Comparison of ENCODE assay signal across 19 cellular contexts in genomic region chr6:12148841-12149240, GRCh38.
DNase-seq lines count a peak whose midpoint lies in the region; ATAC-seq, FAIRE-seq and TF ChIP-seq lines count a peak whose summit lies in the region.
"Had no signal": no experiment of that assay in that cellular context is flagged by ENCODE, and none has a peak within 500 bp of the region (broad histone marks: within the 10 kb centered on the region; RNA-seq: fewer than 3 reads in every experiment).

No MANE protein-coding gene starts in this region.

- intact Hi-C loops in GM12878 (cut with micrococcal nuclease; ENCODE audit: unreplicated experiment) = no loop called here

- H3K4me3 Mint-ChIP-seq in osteocyte (ENCODE audit: unreplicated experiment) = no peak overlapping the region
- no peak overlapping the region for H3K4me3 Mint-ChIP-seq in endodermal cell
- H3K4me3 Mint-ChIP-seq: stimulated activated naive CD8-positive, alpha-beta T cell treated with anti-CD3 and anti-CD28 coated beads, Interleukin-15, Interleukin-2, amounts not matched to agents 100 ng/mL and 50 ng/mL, for 24 hours had no signal

- H3K4me2 ChIP-seq in OCI-LY1 (ENCODE audit: low read length) = no peak overlapping the region
- H3K4me2 ChIP-seq in GM12878 (ENCODE audit: control insufficient read depth, insufficient read depth) = no peak overlapping the region

- CTCF ChIA-PET in GM12878 (lab: Yijun Ruan, JAX) = no interaction called here

- TF ChIP-seq RAD21 in GM12878 (IDR thresholded peaks at IDR 0.05; ENCODE audit: insufficient read depth, low read depth, low read length) = no peak

- H4K20me1 ChIP-seq in OCI-LY1 (ENCODE audit: insufficient read depth, low read length) (no peaks in the 10 kb centered on the region), GM12878 (ENCODE audit: control insufficient read depth, insufficient read depth) (no peaks in the 10 kb centered on the region)

- H3K4me3 ChIP-seq in OCI-LY1 (ENCODE audit: low read depth, low read length, poor library complexity, severe bottlenecking) = no peak overlapping the region
- H3K4me3 ChIP-seq in GM12878 = no peak overlapping the region
- H3K4me3 ChIP-seq in endodermal cell (ENCODE audit: low read length) = no peak overlapping the region

- in situ Hi-C loops in GM12878 (cut with MboI) = no loop called here

- TF ChIP-seq CTCF in OCI-LY1 (IDR thresholded peaks at IDR 0.05; ENCODE audit: low read length) (no peak), GM12878 (IDR thresholded peaks at IDR 0.05 in 2 of 3, conservative IDR thresholded peaks at IDR 0.05 in 1 of 3; ENCODE audit: control insufficient read depth in 2 of 3, extremely low read depth in 1 of 3, insufficient read depth in 1 of 3, low read depth in 3 of 3, low read length in 3 of 3) (no peak), osteocyte (IDR thresholded peaks at IDR 0.05) (no peak), endodermal cell (conservative IDR thresholded peaks at IDR 0.05) (no peak)

- H3K9me3 Mint-ChIP-seq in osteocyte (ENCODE audit: unreplicated experiment) (no peaks in the 10 kb centered on the region), endodermal cell (peaks cover 2% of the 10 kb centered on the region)
- H3K9me3 Mint-ChIP-seq: stimulated activated naive CD8-positive, alpha-beta T cell treated with anti-CD3 and anti-CD28 coated beads, Interleukin-15, Interleukin-2, amounts not matched to agents 100 ng/mL and 50 ng/mL, for 24 hours had no signal

- no peak for TF ChIP-seq EP300 in GM12878 (IDR thresholded peaks at IDR 0.05; ENCODE audit: borderline replicate concordance in 1 of 2, control insufficient read depth in 1 of 2, low read depth in 2 of 2, low read length in 2 of 2)

- H3K79me2 ChIP-seq in OCI-LY1 (ENCODE audit: insufficient read depth, low read length) (no peaks in the 10 kb centered on the region), GM12878 (ENCODE audit: control insufficient read depth, insufficient read depth, low read length) (no peaks in the 10 kb centered on the region)

- H3K4me1 ChIP-seq in OCI-LY1 (ENCODE audit: insufficient read depth, low read length, severe bottlenecking) = peaks cover 9% of the 10 kb centered on the region
- H3K4me1 ChIP-seq in GM12878 (ENCODE audit: control insufficient read depth, insufficient read depth, low read length) = no peaks in the 10 kb centered on the region
- peaks cover 6% of the 10 kb centered on the region for H3K4me1 ChIP-seq in endodermal cell (ENCODE audit: control insufficient read depth, insufficient read depth, low read length)

- SMC1A ChIA-PET in GM12878 (lab: Charles Lee; ENCODE audit: uncharacterized antibody, unreplicated experiment) = interaction anchor here (1.1 kb wide), 2 partner anchors 141 to 452 kb away, joined by 3 to 4 read pairs; no protein-coding TSS in a partner anchor

- ATAC-seq in GM12878 = peak; percentile 66
- ATAC-seq: left ventricle myocardium superior, sciatic nerve had no signal

- H3K27me3 ChIP-seq in OCI-LY1 (ENCODE audit: insufficient read depth, low read length) = no peaks in the 10 kb centered on the region
- H3K27me3 ChIP-seq in GM12878 (replicated peaks in 1 of 2; ENCODE audit: control insufficient read depth in 2 of 2, insufficient read depth in 2 of 2, low read length in 1 of 2) = no peaks in the 10 kb centered on the region
- H3K27me3 ChIP-seq in endodermal cell (ENCODE audit: control insufficient read depth, insufficient read depth, low read length, poor library complexity, severe bottlenecking) = no peaks in the 10 kb centered on the region

- BruUV-seq in GM12878 (replicated peaks; lab: Mats Ljungman, UMichigan) = no TSS peak

- H3K27me3 Mint-ChIP-seq in osteocyte (ENCODE audit: unreplicated experiment) (no peaks in the 10 kb centered on the region), endodermal cell (ENCODE audit: insufficient read depth) (no peaks in the 10 kb centered on the region)
- H3K27me3 Mint-ChIP-seq: stimulated activated naive CD8-positive, alpha-beta T cell treated with anti-CD3 and anti-CD28 coated beads, Interleukin-15, Interleukin-2, amounts not matched to agents 100 ng/mL and 50 ng/mL, for 24 hours had no signal

- no peak overlapping the region for H3K9ac ChIP-seq in OCI-LY1 (ENCODE audit: low read length)
- no peak overlapping the region for H3K9ac ChIP-seq in GM12878 (ENCODE audit: control insufficient read depth, insufficient read depth, low read length)
- no peak overlapping the region for H3K9ac ChIP-seq in endodermal cell (ENCODE audit: extremely low read depth, low read length, poor library complexity, severe bottlenecking)

- peaks cover 45% of the 10 kb centered on the region; the same call in 1 of the 2 replicates for H3K36me3 ChIP-seq in OCI-LY1 (ENCODE audit: insufficient read depth, low read length)
- H3K36me3 ChIP-seq in GM12878 (ENCODE audit: control insufficient read depth in 2 of 2, insufficient read depth in 2 of 2, low read length in 1 of 2) = peaks cover 0 to 11% of the 10 kb centered on the region in 2 experiments; a peak in 3 of 4 replicates
- peaks cover 2% of the 10 kb centered on the region for H3K36me3 ChIP-seq in endodermal cell (ENCODE audit: control insufficient read depth, insufficient read depth, low read length)

- no peaks in the 10 kb centered on the region for H3K36me3 Mint-ChIP-seq in osteocyte (ENCODE audit: unreplicated experiment)
- peaks cover 8% of the 10 kb centered on the region for H3K36me3 Mint-ChIP-seq in endodermal cell (ENCODE audit: low read depth)

- FAIRE-seq in GM12878 (lab: Jason Lieb, UNC) = no peak

- RAD21 ChIA-PET in GM12878 (lab: Charles Lee; ENCODE audit: unreplicated experiment) = interaction anchor here (0.6 kb wide), 1 partner anchor 566 kb away, joined by 3 read pairs; no protein-coding TSS in a partner anchor

- H2AFZ ChIP-seq in OCI-LY1 (ENCODE audit: low read length) (no peak overlapping the region), GM12878 (ENCODE audit: control insufficient read depth, low read depth, low read length) (no peak overlapping the region)

- H3F3A ChIP-seq in OCI-LY1 (ENCODE audit: insufficient read depth, low read length) = no peaks in the 10 kb centered on the region

- H3K4me1 Mint-ChIP-seq in osteocyte (ENCODE audit: unreplicated experiment) (peaks cover 19% of the 10 kb centered on the region), endodermal cell (peaks cover 8% of the 10 kb centered on the region)

- 34% methylated on average over 4 of the region's 4 CpGs for WGBS in GM12878 (ENCODE audit: insufficient coverage, insufficient replicate concordance, low lambda C conversion rate, missing lambda C conversion rate)
- WGBS in endodermal cell (ENCODE audit: insufficient coverage in 1 of 2, insufficient read length in 1 of 2), 2 experiments = 70 to 87% methylated on average over 2 to 4 of the region's 4 CpGs

- DNase-seq in NOMO-1 treated with DMSO at 0.1 percent for 48 hours (lab: John Stamatoyannopoulos, UW; ENCODE audit: unreplicated experiment) (peak; percentile 2), NOMO-1 (lab: John Stamatoyannopoulos, UW; ENCODE audit: unreplicated experiment in 2 of 2) (no peak), GM12878 (ENCODE audit: low read depth, low spot score) (no peak), osteocyte (ENCODE audit: extremely low spot score, unreplicated experiment) (no peak), endodermal cell (no peak), NCI-H82 (lab: John Stamatoyannopoulos, UW) (no peak)
- no peak for DNase-seq in stimulated activated CD4-positive, alpha-beta T cell treated with anti-CD3 and anti-CD28 coated beads, Interleukin-4, amount 100 ng/mL, for 4 hours
- DNase-seq: cortex of kidney, GF-D8, KG1, left ventricle myocardium superior, NCI-H187 treated with DMSO at 0.1 percent for 48 hours, NCI-H510A treated with DMSO at 0.1 percent for 48 hours, T-helper 9 cell had no signal

- H3K9me2 ChIP-seq in OCI-LY1 (ENCODE audit: low read depth, low read length) = no peaks in the 10 kb centered on the region

- no peaks in the 10 kb centered on the region for H3K9me3 ChIP-seq in OCI-LY1 (ENCODE audit: low read length)
- no peaks in the 10 kb centered on the region for H3K9me3 ChIP-seq in GM12878 (replicated peaks; ENCODE audit: control insufficient read depth, insufficient read depth, low read length)
- H3K9me3 ChIP-seq in endodermal cell (ENCODE audit: control insufficient read depth, low read length) = no peaks in the 10 kb centered on the region

- H3K27ac ChIP-seq in OCI-LY1 (ENCODE audit: low read depth, low read length, poor library complexity, severe bottlenecking) = peak overlapping the region; percentile 10
- H3K27ac ChIP-seq in GM12878 (ENCODE audit: control insufficient read depth, insufficient read depth) = no peak overlapping the region
- no peak overlapping the region for H3K27ac ChIP-seq in endodermal cell (ENCODE audit: low read depth, low read length)
- H3K27ac ChIP-seq: 22Rv1, RWPE1 had no signal

- TF ChIP-seq POLR2A in GM12878 (IDR thresholded peaks at IDR 0.05; ENCODE audit: low read depth, low read length) = no peak

- H3K27ac Mint-ChIP-seq in osteocyte (ENCODE audit: unreplicated experiment) (peak overlapping the region; percentile 65), endodermal cell (no peak overlapping the region)
- H3K27ac Mint-ChIP-seq: stimulated activated naive CD8-positive, alpha-beta T cell treated with anti-CD3 and anti-CD28 coated beads, Interleukin-15, Interleukin-2, amounts not matched to agents 100 ng/mL and 50 ng/mL, for 24 hours had no signal

- POLR2A ChIA-PET in GM12878 (lab: Charles Lee) = no interaction called here

TF ChIP-seq in GM12878, 131 proteins besides CTCF, POLR2A, EP300 and RAD21 (continues in another document):
- TF ChIP-seq BCL3 (IDR thresholded peaks at IDR 0.05; ENCODE audit: borderline replicate concordance, insufficient read depth, low read depth, low read length, poor library complexity, severe bottlenecking) (no peak), HCFC1 (IDR thresholded peaks at IDR 0.05; ENCODE audit: low read length) (no peak), SPI1 (IDR thresholded peaks at IDR 0.05; ENCODE audit: borderline replicate concordance, insufficient read depth, low read depth, low read length) (peak; percentile 52; the same call in 1 of the 2 replicates)
